Comparison of ENCODE assay signal across 22 cellular contexts in genomic region chr2:97788986-97789644, GRCh38.
DNase-seq lines count a peak whose midpoint lies in the region; ATAC-seq and TF ChIP-seq lines count a peak whose summit lies in the region.
"Had no signal": no experiment of that assay in that cellular context is flagged by ENCODE, and none has a peak within 500 bp of the region (broad histone marks: within the 10 kb centered on the region; RNA-seq: fewer than 3 reads in every experiment).

No MANE protein-coding gene starts in this region.

- DNase-seq in Right ventricle myocardium inferior (ENCODE audit: missing footprints) (no peak), right atrium auricular region (ENCODE audit: low spot score) (no peak), DND-41 (peak; percentile 12), cerebellum (ENCODE audit: low spot score) (peak; percentile 13), osteoblast (ENCODE audit: insufficient read length, low spot score, missing footprints) (peak; percentile 47), KG1 (lab: John Stamatoyannopoulos, UW) (no peak), NCI-H748 treated with DMSO at 0.1 percent for 48 hours (lab: John Stamatoyannopoulos, UW) (no peak)
- DNase-seq in activated naive CD4-positive, alpha-beta T cell treated with anti-CD3 and anti-CD28 coated beads, Interleukin-2, amount 50 U/mL, for 72 hours (ENCODE audit: low spot score in 2 of 2), result no peak
- DNase-seq: CD4-positive, alpha-beta T cell; EL; GF-D8; MG63; NCI-H1105 treated with DMSO at 0.1 percent for 48 hours; NCI-H146; NCI-H1930; NCI-H2107; NCI-H526 treated with DMSO at 0.1 percent for 48 hours; SIG-M5 had no signal

- no peaks in the 10 kb centered on the region for H3K79me2 ChIP-seq in DND-41 (ENCODE audit: insufficient read depth, low read length)
- H3K79me2 ChIP-seq in osteoblast (ENCODE audit: insufficient read depth, low read length), result no peaks in the 10 kb centered on the region

- ATAC-seq in Right ventricle myocardium inferior (peak; percentile 38), DND-41 (ENCODE audit: insufficient read depth, low read depth) (peak; percentile 80)
- ATAC-seq in activated naive CD4-positive, alpha-beta T cell treated with anti-CD3 and anti-CD28 coated beads, Interleukin-2, amount 50 U/mL, for 72 hours, result no peak
- ATAC-seq: K562, Panc1 had no signal

- TF ChIP-seq CTCF in right atrium auricular region (IDR thresholded peaks at IDR 0.05) (no peak), DND-41 (IDR thresholded peaks at IDR 0.05; ENCODE audit: borderline replicate concordance, extremely low read depth, low read length, poor library complexity, severe bottlenecking) (no peak), osteoblast (IDR thresholded peaks at IDR 0.05; ENCODE audit: extremely low read depth, low read depth, low read length) (no peak)

- H3K9me3 ChIP-seq in right atrium auricular region (no peaks in the 10 kb centered on the region), DND-41 (ENCODE audit: insufficient read depth, low read length, severe bottlenecking) (no peaks in the 10 kb centered on the region), osteoblast (ENCODE audit: low read depth, low read length) (no peaks in the 10 kb centered on the region)
- H3K9me3 ChIP-seq: MG63 had no signal

- H4K20me1 ChIP-seq in DND-41 (ENCODE audit: insufficient read depth, low read length), result no peaks in the 10 kb centered on the region
- no peaks in the 10 kb centered on the region for H4K20me1 ChIP-seq in osteoblast (ENCODE audit: insufficient read depth, low read length)

- H3K4me1 ChIP-seq in right atrium auricular region (no peaks in the 10 kb centered on the region), DND-41 (ENCODE audit: insufficient read depth, low read length) (no peaks in the 10 kb centered on the region), osteoblast (ENCODE audit: insufficient read depth, low read length) (no peaks in the 10 kb centered on the region)

- H3K4me2 ChIP-seq in DND-41 (ENCODE audit: insufficient read depth, low read length) (no peak overlapping the region), osteoblast (ENCODE audit: insufficient read depth, low read length) (no peak overlapping the region)

- peak overlapping the region in 1 of 2 donors; percentile 75 for H3K27ac Mint-ChIP-seq in activated naive CD4-positive, alpha-beta T cell treated with anti-CD3 and anti-CD28 coated beads, Interleukin-2, amount 50 U/mL, for 72 hours
- H3K27ac Mint-ChIP-seq: CD4-positive, alpha-beta T cell had no signal

- H3K36me3 ChIP-seq in right atrium auricular region (peaks cover 27% of the 10 kb centered on the region), DND-41 (ENCODE audit: insufficient read depth, low read length) (peaks cover 28% of the 10 kb centered on the region), osteoblast (ENCODE audit: insufficient read depth, low read length) (peaks cover 19% of the 10 kb centered on the region)

- intact Hi-C loops in Right ventricle myocardium inferior (cut with DNase I), result no loop called here

- H3K9me3 Mint-ChIP-seq in activated naive CD4-positive, alpha-beta T cell treated with anti-CD3 and anti-CD28 coated beads, Interleukin-2, amount 50 U/mL, for 72 hours, result no peaks in the 10 kb centered on the region
- H3K9me3 Mint-ChIP-seq: CD4-positive, alpha-beta T cell had no signal

- H2AFZ ChIP-seq in DND-41 (ENCODE audit: low read depth, low read length) (no peak overlapping the region), osteoblast (ENCODE audit: low read length) (no peak overlapping the region)

- H3K27me3 ChIP-seq in right atrium auricular region (no peaks in the 10 kb centered on the region), DND-41 (ENCODE audit: insufficient read depth, low read length, poor library complexity) (no peaks in the 10 kb centered on the region), osteoblast (ENCODE audit: insufficient read depth, low read length) (no peaks in the 10 kb centered on the region)
- H3K27me3 ChIP-seq: MG63 had no signal

- H3K9ac ChIP-seq in DND-41 (ENCODE audit: low read depth, low read length), result no peak overlapping the region

- H3K36me3 Mint-ChIP-seq in activated naive CD4-positive, alpha-beta T cell treated with anti-CD3 and anti-CD28 coated beads, Interleukin-2, amount 50 U/mL, for 72 hours, result no peaks in the 10 kb centered on the region

- H3K4me3 ChIP-seq in right atrium auricular region (no peak overlapping the region), DND-41 (ENCODE audit: low read depth in 1 of 2, low read length in 2 of 2) (no peak overlapping the region), osteoblast (ENCODE audit: insufficient read depth, low read length) (no peak overlapping the region)
- H3K4me3 ChIP-seq: K562, MG63, SK-N-MC had no signal

- H3K27ac ChIP-seq in right atrium auricular region, result no peak overlapping the region
- peak overlapping the region; percentile 21; the same call in 1 of the 2 replicates for H3K27ac ChIP-seq in DND-41 (ENCODE audit: low read length)
- H3K27ac ChIP-seq in osteoblast (ENCODE audit: low read depth, low read length), result no peak overlapping the region
- H3K27ac ChIP-seq: RWPE1, SK-N-MC had no signal

Comparison
In these comparisons a context has a peak if more than half of its experiments do, and no peak if none do; other contexts are left out.
1. ATAC-seq: peak in Right ventricle myocardium inferior (single experiment) and DND-41 (single experiment); none in activated naive CD4-positive, alpha-beta T cell treated with anti-CD3 and anti-CD28 coated beads, Interleukin-2, amount 50 U/mL, for 72 hours (0 of 2).
2. DNase-seq: peak in DND-41 (single experiment), cerebellum (single experiment) and osteoblast (single experiment); none in Right ventricle myocardium inferior (single experiment), right atrium auricular region (single experiment), activated naive CD4-positive, alpha-beta T cell treated with anti-CD3 and anti-CD28 coated beads, Interleukin-2, amount 50 U/mL, for 72 hours (0 of 2), KG1 (single experiment) and NCI-H748 treated with DMSO at 0.1 percent for 48 hours (single experiment).